ENCODE assay signal across 11 cellular contexts in genomic region chr17:38906429-38907172, GRCh38. TPM values are rescaled to one million over a fixed set of nuclear protein-coding genes. Genes with fewer than 3 reads are reported as not detected.
DNase-seq lines count a peak whose midpoint lies in the region; ATAC-seq lines count a peak whose summit lies in the region.
"Had no signal": no experiment of that assay in that cellular context is flagged by ENCODE, and none has a peak within 500 bp of the region (broad histone marks: within the 10 kb centered on the region; RNA-seq: fewer than 3 reads in every experiment).

No MANE protein-coding gene starts in this region.

- CTCF ChIA-PET in activated naive CD4-positive, alpha-beta T cell treated with anti-CD3 and anti-CD28 coated beads for 36 hours (lab: Charles Lee), result interaction anchor here (1.2 to 2.7 kb wide), 4 partner anchors 10 to 258 kb away, joined by 3 to 8 read pairs (median 4); partner anchors contain the start of gene LASP1NB

- POLR2A ChIA-PET in activated naive CD8-positive, alpha-beta T cell treated with anti-CD3 and anti-CD28 coated beads, Interleukin-2, amount 10 ng/mL, durations not matched to agents 7 days and 5 days (lab: Charles Lee), result interaction anchor here (0.6 to 1.8 kb wide), 4 partner anchors 19 to 264 kb away, joined by 3 to 6 read pairs (median 4); partner anchors contain the start of gene LASP1NB

- peaks cover 10% of the 10 kb centered on the region for H3K36me3 Mint-ChIP-seq in activated naive CD4-positive, alpha-beta T cell treated with anti-CD3 and anti-CD28 coated beads for 36 hours (ENCODE audit: low read depth)
- H3K36me3 Mint-ChIP-seq in activated naive CD8-positive, alpha-beta T cell treated with anti-CD3 and anti-CD28 coated beads, Interleukin-2, amount 10 ng/mL, durations not matched to agents 7 days and 5 days, result peaks cover 28% of the 10 kb centered on the region
- H3K36me3 Mint-ChIP-seq in immature natural killer cell, result peaks cover 0 to 14% (median 9%) of the 10 kb centered on the region in 3 donors

- no peaks in the 10 kb centered on the region for H3K27me3 Mint-ChIP-seq in activated naive CD4-positive, alpha-beta T cell treated with anti-CD3 and anti-CD28 coated beads for 36 hours (ENCODE audit: low read depth)
- H3K27me3 Mint-ChIP-seq in activated naive CD8-positive, alpha-beta T cell treated with anti-CD3 and anti-CD28 coated beads, Interleukin-2, amount 10 ng/mL, durations not matched to agents 7 days and 5 days, result no peaks in the 10 kb centered on the region
- H3K27me3 Mint-ChIP-seq in immature natural killer cell (ENCODE audit: low read depth in 3 of 3), result peaks cover 0 to 5% (median 3%) of the 10 kb centered on the region in 3 donors

- ATAC-seq in activated naive CD8-positive, alpha-beta T cell treated with anti-CD3 and anti-CD28 coated beads, Interleukin-2, amount 10 ng/mL, durations not matched to agents 7 days and 5 days (ENCODE audit: low read depth), result no peak
- ATAC-seq in GM19328 (IDR thresholded peaks at IDR 0.05; ENCODE audit: unreplicated experiment), result no peak
- ATAC-seq: stimulated activated naive CD8-positive, alpha-beta T cell treated with anti-CD3 and anti-CD28 coated beads, Interleukin-15, Interleukin-2, amounts not matched to agents 100 U/mL and 50 U/mL, for 24 hours had no signal

- intact Hi-C loops in activated naive CD4-positive, alpha-beta T cell treated with anti-CD3 and anti-CD28 coated beads for 36 hours (cut with micrococcal nuclease), result no loop called here

- H3K4me1 Mint-ChIP-seq in activated naive CD4-positive, alpha-beta T cell treated with anti-CD3 and anti-CD28 coated beads for 36 hours (ENCODE audit: low read depth), result peaks cover 28% of the 10 kb centered on the region
- peaks cover 19% of the 10 kb centered on the region for H3K4me1 Mint-ChIP-seq in activated naive CD8-positive, alpha-beta T cell treated with anti-CD3 and anti-CD28 coated beads, Interleukin-2, amount 10 ng/mL, durations not matched to agents 7 days and 5 days
- H3K4me1 Mint-ChIP-seq in immature natural killer cell, result peaks cover 81 to 90% of the 10 kb centered on the region in 2 donors

- H3K4me3 Mint-ChIP-seq in activated naive CD4-positive, alpha-beta T cell treated with anti-CD3 and anti-CD28 coated beads for 36 hours, result no peak overlapping the region
- no peak overlapping the region for H3K4me3 Mint-ChIP-seq in activated naive CD8-positive, alpha-beta T cell treated with anti-CD3 and anti-CD28 coated beads, Interleukin-2, amount 10 ng/mL, durations not matched to agents 7 days and 5 days
- H3K4me3 Mint-ChIP-seq in immature natural killer cell, result peak overlapping the region in 1 of 5 donors; percentile 36

- DNase-seq in activated naive CD4-positive, alpha-beta T cell treated with anti-CD3 and anti-CD28 coated beads for 36 hours, result no peak
- DNase-seq in activated naive CD4-positive, alpha-beta T cell (lab: John Stamatoyannopoulos, UW), result no peak
- DNase-seq in activated naive CD8-positive, alpha-beta T cell treated with anti-CD3 and anti-CD28 coated beads, Interleukin-2, amount 10 ng/mL, durations not matched to agents 7 days and 5 days, result no peak
- no peak for DNase-seq in immature natural killer cell
- no peak for DNase-seq in substantia nigra (lab: John Stamatoyannopoulos, UW)
- DNase-seq in NCI-H1930 (lab: John Stamatoyannopoulos, UW), result no peak
- no peak for DNase-seq in NCI-H82 treated with DMSO at 0.1 percent for 48 hours (lab: John Stamatoyannopoulos, UW; ENCODE audit: unreplicated experiment)
- DNase-seq: effector CD8-positive, alpha-beta T cell; NCI-H1048; stimulated activated naive CD8-positive, alpha-beta T cell treated with anti-CD3 and anti-CD28 coated beads, Interleukin-15, Interleukin-2, amounts not matched to agents 100 U/mL and 50 U/mL, for 24 hours had no signal

- H3K27ac ChIP-seq in substantia nigra (ENCODE audit: low read depth, low read length, poor library complexity, severe bottlenecking), result peak overlapping the region; percentile 12

- peak overlapping the region; percentile 48 for H3K27ac Mint-ChIP-seq in activated naive CD4-positive, alpha-beta T cell treated with anti-CD3 and anti-CD28 coated beads for 36 hours
- H3K27ac Mint-ChIP-seq in activated naive CD8-positive, alpha-beta T cell treated with anti-CD3 and anti-CD28 coated beads, Interleukin-2, amount 10 ng/mL, durations not matched to agents 7 days and 5 days, result peak overlapping the region; percentile 34
- H3K27ac Mint-ChIP-seq in immature natural killer cell, result peak overlapping the region; percentile 79 to 91 (median 84)

- H3K9me3 Mint-ChIP-seq in activated naive CD4-positive, alpha-beta T cell treated with anti-CD3 and anti-CD28 coated beads for 36 hours, result no peaks in the 10 kb centered on the region
- H3K9me3 Mint-ChIP-seq in activated naive CD8-positive, alpha-beta T cell treated with anti-CD3 and anti-CD28 coated beads, Interleukin-2, amount 10 ng/mL, durations not matched to agents 7 days and 5 days, result no peaks in the 10 kb centered on the region
- no peaks in the 10 kb centered on the region for H3K9me3 Mint-ChIP-seq in immature natural killer cell

RNA-seq across cellular contexts. Expression of gene LASP1, which starts 36.7 kb away (rescaled TPM):
- total RNA-seq in activated naive CD4-positive, alpha-beta T cell treated with anti-CD3 and anti-CD28 coated beads for 36 hours, result 100 to 1,000 TPM; 105 to 113 TPM
- 100 to 1,000 TPM; 227 to 236 TPM for total RNA-seq in activated naive CD8-positive, alpha-beta T cell treated with anti-CD3 and anti-CD28 coated beads, Interleukin-2, amount 10 ng/mL, durations not matched to agents 7 days and 5 days
- polyA plus RNA-seq in immature natural killer cell, result 100 to 1,000 TPM in 1 of 3 donors, 10 to 100 TPM in 2; 94.3 to 171 (median 96.5) TPM

RNA-seq across cellular contexts. Expression of gene RPL23, which starts 53.1 kb away (rescaled TPM):
- 1,000 to 10,000 TPM; 2,241 to 2,332 TPM for total RNA-seq in activated naive CD4-positive, alpha-beta T cell treated with anti-CD3 and anti-CD28 coated beads for 36 hours
- 1,000 to 10,000 TPM; 1,166 to 1,188 TPM for total RNA-seq in activated naive CD8-positive, alpha-beta T cell treated with anti-CD3 and anti-CD28 coated beads, Interleukin-2, amount 10 ng/mL, durations not matched to agents 7 days and 5 days
- 100 to 1,000 TPM; 285 to 713 (median 532) TPM for polyA plus RNA-seq in immature natural killer cell

Comparison
In these comparisons a context has a peak if more than half of its experiments do, and no peak if none do; other contexts are left out.
1. H3K27ac Mint-ChIP-seq: peak in every context shown above with its lines; median percentile 84 in immature natural killer cell; 48 in activated naive CD4-positive, alpha-beta T cell treated with anti-CD3 and anti-CD28 coated beads for 36 hours; 34 in activated naive CD8-positive, alpha-beta T cell treated with anti-CD3 and anti-CD28 coated beads, Interleukin-2, amount 10 ng/mL, durations not matched to agents 7 days and 5 days.